13 cellular contexts compared by ENCODE assay signal in genomic region chr6:161302949-161303348, GRCh38. TPM values are rescaled to one million over a fixed set of nuclear protein-coding genes. Genes with fewer than 3 reads are reported as not detected.
A peak's percentile ranks its signal among the peaks of the same experiment; 100 is the strongest.
DNase-seq lines count a peak whose midpoint lies in the region; ATAC-seq and TF ChIP-seq lines count a peak whose summit lies in the region.
"Had no signal": no experiment of that assay in that cellular context is flagged by ENCODE, and none has a peak within 500 bp of the region (broad histone marks: within the 10 kb centered on the region; RNA-seq: fewer than 3 reads in every experiment).

No MANE protein-coding gene starts in this region.

- H3K36me3 ChIP-seq in breast epithelium (no peaks in the 10 kb centered on the region), brain microvascular endothelial cell (replicated peaks) (no peaks in the 10 kb centered on the region), smooth muscle cell (ENCODE audit: low read depth) (no peaks in the 10 kb centered on the region)
- H3K36me3 ChIP-seq: BLaER1 treated with 17β-estradiol and CSF1 and Interleukin-3, amounts not matched to agents 10 nM and 100 nM had no signal

- H3K27ac Mint-ChIP-seq in MCF 10A (ENCODE audit: low read depth, unreplicated experiment): peak overlapping the region; percentile 90
- H3K27ac Mint-ChIP-seq: CD4-positive, CD25-positive, alpha-beta regulatory T cell had no signal

- H3K79me2 ChIP-seq in smooth muscle cell (ENCODE audit: low read depth): no peaks in the 10 kb centered on the region

- peak; percentile 31 for ATAC-seq in omental fat pad (ENCODE audit: low FRiP score)
- no peak for ATAC-seq in HG03571 (IDR thresholded peaks at IDR 0.05; ENCODE audit: unreplicated experiment)
- ATAC-seq in left ventricle myocardium superior: no peak

- POLR2A ChIA-PET in MCF 10A (lab: Yijun Ruan, JAX): no interaction called here

- no peak overlapping the region for H3K27ac ChIP-seq in breast epithelium
- peak overlapping the region; percentile 62 for H3K27ac ChIP-seq in brain microvascular endothelial cell
- H3K27ac ChIP-seq in smooth muscle cell (ENCODE audit: low read depth): peak overlapping the region; percentile 71
- H3K27ac ChIP-seq: 22Rv1; BLaER1 treated with 17β-estradiol and CSF1 and Interleukin-3, amounts not matched to agents 10 nM and 100 nM; HL-60 had no signal

- peaks cover 5% of the 10 kb centered on the region for H3K9me3 Mint-ChIP-seq in MCF 10A (ENCODE audit: unreplicated experiment)

- H3K4me1 Mint-ChIP-seq in MCF 10A (ENCODE audit: insufficient read depth, unreplicated experiment): peaks cover 36% of the 10 kb centered on the region
- H3K4me1 Mint-ChIP-seq: CD4-positive, CD25-positive, alpha-beta regulatory T cell had no signal

- H3K4me1 ChIP-seq in breast epithelium (no peaks in the 10 kb centered on the region), smooth muscle cell (ENCODE audit: low read depth) (no peaks in the 10 kb centered on the region)
- H3K4me1 ChIP-seq: BLaER1 treated with 17β-estradiol and CSF1 and Interleukin-3, amounts not matched to agents 10 nM and 100 nM had no signal

- DNase-seq in MCF 10A (ENCODE audit: unreplicated experiment): no peak
- DNase-seq in breast epithelium (ENCODE audit: low spot score in 2 of 2): no peak
- no peak for DNase-seq in brain microvascular endothelial cell
- DNase-seq in omental fat pad (ENCODE audit: low spot score): no peak
- no peak for DNase-seq in smooth muscle cell (lab: John Stamatoyannopoulos, UW; ENCODE audit: unreplicated experiment)
- DNase-seq in left ventricle myocardium superior: no peak
- no peak for DNase-seq in NCI-H345 treated with DMSO at 0.1 percent for 48 hours (lab: John Stamatoyannopoulos, UW; ENCODE audit: unreplicated experiment)
- DNase-seq: ACHN; CD4-positive, CD25-positive, alpha-beta regulatory T cell had no signal

- CTCF ChIA-PET in MCF 10A (lab: Yijun Ruan, JAX): interaction anchor here (0.9 kb wide), 1 partner anchor 74 kb away, joined by 3 read pairs; no protein-coding TSS in a partner anchor

- peak overlapping the region; percentile 16 for H3K4me2 ChIP-seq in smooth muscle cell
- H3K4me2 ChIP-seq: BLaER1 treated with 17β-estradiol and CSF1 and Interleukin-3, amounts not matched to agents 10 nM and 100 nM had no signal

- H3K4me3 ChIP-seq in breast epithelium: no peak overlapping the region
- no peak overlapping the region for H3K4me3 ChIP-seq in brain microvascular endothelial cell (ENCODE audit: low read depth, low read length)
- H3K4me3 ChIP-seq in smooth muscle cell: no peak overlapping the region
- H3K4me3 ChIP-seq: BLaER1 treated with 17β-estradiol and CSF1 and Interleukin-3, amounts not matched to agents 10 nM and 100 nM had no signal

- H3K36me3 Mint-ChIP-seq in MCF 10A (ENCODE audit: insufficient read depth, unreplicated experiment): no peaks in the 10 kb centered on the region
- H3K36me3 Mint-ChIP-seq: CD4-positive, CD25-positive, alpha-beta regulatory T cell had no signal

- H3K9me3 ChIP-seq in breast epithelium (no peaks in the 10 kb centered on the region), smooth muscle cell (replicated peaks; ENCODE audit: low read depth) (no peaks in the 10 kb centered on the region)

- peaks cover 8% of the 10 kb centered on the region for H3F3A ChIP-seq in smooth muscle cell (ENCODE audit: low read depth)

- in situ Hi-C loops in brain microvascular endothelial cell (cut with HindIII; ENCODE audit: low pct_ligation_motif_present, low sequenced_read_pairs): no loop called here

- no peak overlapping the region for H3K4me3 Mint-ChIP-seq in MCF 10A (ENCODE audit: unreplicated experiment)
- H3K4me3 Mint-ChIP-seq: CD4-positive, CD25-positive, alpha-beta regulatory T cell had no signal

- no peak overlapping the region for H2AFZ ChIP-seq in smooth muscle cell (ENCODE audit: low read depth)

- TF ChIP-seq POLR2A in breast epithelium (IDR thresholded peaks at IDR 0.05): no peak

- no TSS peak for BruUV-seq in MCF 10A (replicated peaks; lab: Mats Ljungman, UMichigan)

- TF ChIP-seq CTCF in MCF 10A (IDR thresholded peaks at IDR 0.05; ENCODE audit: unreplicated experiment) (no peak), breast epithelium (IDR thresholded peaks at IDR 0.05) (no peak), brain microvascular endothelial cell (IDR thresholded peaks at IDR 0.05; ENCODE audit: low read depth, low read length, missing control alignments) (no peak), omental fat pad (IDR thresholded peaks at IDR 0.05) (no peak), smooth muscle cell (IDR thresholded peaks at IDR 0.05; ENCODE audit: borderline replicate concordance, insufficient read depth, poor library complexity, severe bottlenecking) (no peak)

- intact Hi-C loops in MCF 10A (cut with micrococcal nuclease): no loop called here
- intact Hi-C loops in breast epithelium (cut with DNase I; ENCODE audit: low total_unique reads): no loop called here
- intact Hi-C loops in left ventricle myocardium superior (cut with micrococcal nuclease): no loop called here

- H3K27me3 ChIP-seq in breast epithelium: no peaks in the 10 kb centered on the region
- H3K27me3 ChIP-seq in brain microvascular endothelial cell (replicated peaks): no peaks in the 10 kb centered on the region
- H3K27me3 ChIP-seq in smooth muscle cell (ENCODE audit: low read depth): no peaks in the 10 kb centered on the region
- H3K27me3 ChIP-seq: BLaER1 treated with 17β-estradiol and CSF1 and Interleukin-3, amounts not matched to agents 10 nM and 100 nM had no signal

- 81% methylated on average over 6 of the region's 6 CpGs for WGBS in smooth muscle cell (ENCODE audit: low lambda C conversion rate)

- H3K27me3 Mint-ChIP-seq in MCF 10A (ENCODE audit: insufficient read depth, unreplicated experiment): no peaks in the 10 kb centered on the region

- no peaks in the 10 kb centered on the region for H4K20me1 ChIP-seq in smooth muscle cell (ENCODE audit: low read depth)
- H4K20me1 ChIP-seq: BLaER1 treated with 17β-estradiol and CSF1 and Interleukin-3, amounts not matched to agents 10 nM and 100 nM had no signal

- H3K9ac ChIP-seq in smooth muscle cell (ENCODE audit: low read depth): no peak overlapping the region
- H3K9ac ChIP-seq: BLaER1 treated with 17β-estradiol and CSF1 and Interleukin-3, amounts not matched to agents 10 nM and 100 nM had no signal

RNA-seq across cellular contexts. Expression of gene AGPAT4, which starts 29.1 kb away (rescaled TPM):
- total RNA-seq in MCF 10A (2022) (5.6 and 7.3 TPM in 2 replicates), breast epithelium (10 to 100 TPM in 1 of 3 donors, 1 to 10 TPM in 2; 4.6 to 10.5 (median 6.2) TPM), omental fat pad (10 to 100 TPM in 2 of 4 donors, 1 to 10 TPM in 2; 7.2 to 20.2 (median 12.5) TPM), smooth muscle cell (49.3 and 51.8 TPM in 2 replicates), left ventricle myocardium superior (1.7 TPM)
- polyA plus RNA-seq in smooth muscle cell: 41.5 and 51.4 TPM in 2 replicates

Comparison
In these comparisons a context has a peak if more than half of its experiments do, and no peak if none do; other contexts are left out.
1. H3K27ac ChIP-seq: peak in brain microvascular endothelial cell (single experiment) and smooth muscle cell (single experiment); none in breast epithelium (0 of 2).